ENCODE assay signal across 12 cellular contexts in genomic region chr20:40682104-40683045, GRCh38. TPM values are rescaled to one million over a fixed set of nuclear protein-coding genes. Genes with fewer than 3 reads are reported as not detected.
DNase-seq lines count a peak whose midpoint lies in the region; ATAC-seq lines count a peak whose summit lies in the region.
"Had no signal": no experiment of that assay in that cellular context is flagged by ENCODE, and none has a peak within 500 bp of the region (broad histone marks: within the 10 kb centered on the region; RNA-seq: fewer than 3 reads in every experiment).

No MANE protein-coding gene starts in this region.

- POLR2A ChIA-PET in CD4-positive, alpha-beta memory T cell (lab: Charles Lee; ENCODE audit: partially characterized antibody): no interaction called here

- H3K4me3 ChIP-seq in skeletal muscle cell (ENCODE audit: low read depth, low read length): peak overlapping the region; percentile 20
- H3K4me3 ChIP-seq in CD4-positive, alpha-beta memory T cell (ENCODE audit: low read length in 2 of 2): no peak overlapping the region

- intact Hi-C loops in CD4-positive, alpha-beta memory T cell (cut with micrococcal nuclease): no loop called here

- H3K27me3 ChIP-seq in CD4-positive, alpha-beta memory T cell (ENCODE audit: insufficient read depth, low read length): peaks cover 20% of the 10 kb centered on the region

- no peaks in the 10 kb centered on the region for H3K9me3 Mint-ChIP-seq in effector memory CD8-positive, alpha-beta T cell
- no peaks in the 10 kb centered on the region for H3K9me3 Mint-ChIP-seq in activated naive CD4-positive, alpha-beta T cell treated with anti-CD3 and anti-CD28 coated beads, Interleukin-2, amount 10 ng/mL, durations not matched to agents 7 days and 5 days
- H3K9me3 Mint-ChIP-seq in CD4-positive, alpha-beta memory T cell: peaks cover 0 to 1% (median 0%) of the 10 kb centered on the region in 8 donors

- no peak for ATAC-seq in effector memory CD8-positive, alpha-beta T cell (replicated peaks)
- ATAC-seq in GM21526 (IDR thresholded peaks at IDR 0.05; ENCODE audit: low FRiP score, unreplicated experiment): no peak

- no peaks in the 10 kb centered on the region for H3K9me3 ChIP-seq in CD4-positive, alpha-beta memory T cell (ENCODE audit: control insufficient read depth in 1 of 2, low read length in 2 of 2)
- H3K9me3 ChIP-seq: Caco-2 had no signal

- peaks cover 56 to 100% of the 10 kb centered on the region in 2 donors for H3K27me3 Mint-ChIP-seq in effector memory CD8-positive, alpha-beta T cell
- H3K27me3 Mint-ChIP-seq in activated naive CD4-positive, alpha-beta T cell treated with anti-CD3 and anti-CD28 coated beads, Interleukin-2, amount 10 ng/mL, durations not matched to agents 7 days and 5 days: peaks cover 79% of the 10 kb centered on the region
- H3K27me3 Mint-ChIP-seq in CD4-positive, alpha-beta memory T cell: peaks cover 45 to 58% of the 10 kb centered on the region in 2 donors

- H3K27ac ChIP-seq in CD4-positive, alpha-beta memory T cell (ENCODE audit: low read depth, low read length): no peak overlapping the region
- H3K27ac ChIP-seq: foreskin keratinocyte had no signal

- H3K4me3 Mint-ChIP-seq in effector memory CD8-positive, alpha-beta T cell: peak overlapping the region; percentile 9 to 75
- no peak overlapping the region for H3K4me3 Mint-ChIP-seq in activated naive CD4-positive, alpha-beta T cell treated with anti-CD3 and anti-CD28 coated beads, Interleukin-2, amount 10 ng/mL, durations not matched to agents 7 days and 5 days
- H3K4me3 Mint-ChIP-seq in CD4-positive, alpha-beta memory T cell: peak overlapping the region in 1 of 8 donors; percentile 54

- no peaks in the 10 kb centered on the region for H3K36me3 ChIP-seq in CD4-positive, alpha-beta memory T cell (ENCODE audit: insufficient read depth, low read length)

- H3K4me1 Mint-ChIP-seq in effector memory CD8-positive, alpha-beta T cell (ENCODE audit: low read depth in 2 of 2): peaks cover 4 to 10% of the 10 kb centered on the region in 2 donors
- H3K4me1 Mint-ChIP-seq in activated naive CD4-positive, alpha-beta T cell treated with anti-CD3 and anti-CD28 coated beads, Interleukin-2, amount 10 ng/mL, durations not matched to agents 7 days and 5 days: no peaks in the 10 kb centered on the region
- H3K4me1 Mint-ChIP-seq in CD4-positive, alpha-beta memory T cell: peaks cover 0 to 22% (median 3%) of the 10 kb centered on the region in 4 donors

- H3K36me3 Mint-ChIP-seq in effector memory CD8-positive, alpha-beta T cell (ENCODE audit: insufficient read depth): peaks cover 5% of the 10 kb centered on the region
- H3K36me3 Mint-ChIP-seq in activated naive CD4-positive, alpha-beta T cell treated with anti-CD3 and anti-CD28 coated beads, Interleukin-2, amount 10 ng/mL, durations not matched to agents 7 days and 5 days: no peaks in the 10 kb centered on the region
- no peaks in the 10 kb centered on the region for H3K36me3 Mint-ChIP-seq in CD4-positive, alpha-beta memory T cell

- H3K27ac Mint-ChIP-seq in effector memory CD8-positive, alpha-beta T cell: no peak overlapping the region
- no peak overlapping the region for H3K27ac Mint-ChIP-seq in activated naive CD4-positive, alpha-beta T cell treated with anti-CD3 and anti-CD28 coated beads, Interleukin-2, amount 10 ng/mL, durations not matched to agents 7 days and 5 days
- H3K27ac Mint-ChIP-seq in CD4-positive, alpha-beta memory T cell: no peak overlapping the region

- H3K4me1 ChIP-seq in CD4-positive, alpha-beta memory T cell (ENCODE audit: insufficient read depth, low read length): no peaks in the 10 kb centered on the region
- H3K4me1 ChIP-seq: foreskin keratinocyte had no signal

- CTCF ChIA-PET in activated naive CD4-positive, alpha-beta T cell treated with anti-CD3 and anti-CD28 coated beads, Interleukin-2, amount 10 ng/mL, durations not matched to agents 7 days and 5 days (lab: Charles Lee): no interaction called here
- CTCF ChIA-PET in CD4-positive, alpha-beta memory T cell (lab: Charles Lee; ENCODE audit: partially characterized antibody): no interaction called here

- DNase-seq in HuH-7.5 (ENCODE audit: low spot score) (peak; percentile 85), left kidney (ENCODE audit: low read depth, low spot score) (peak; percentile 41), skeletal muscle cell (ENCODE audit: low read depth) (no peak)
- DNase-seq in effector memory CD8-positive, alpha-beta T cell: no peak
- no peak for DNase-seq in activated CD4-positive, alpha-beta T cell treated with anti-CD3 and anti-CD28 coated beads, Interleukin-2, amount 50 U/mL, for 48 hours
- no peak for DNase-seq in activated naive CD4-positive, alpha-beta T cell treated with anti-CD3 and anti-CD28 coated beads, Interleukin-2, amount 10 ng/mL, durations not matched to agents 7 days and 5 days
- DNase-seq in CD4-positive, alpha-beta memory T cell: no peak
- DNase-seq: activated naive CD4-positive, alpha-beta T cell; NCI-H748 treated with DMSO at 0.1 percent for 48 hours had no signal

RNA-seq across cellular contexts. Expression of gene MAFB, which starts 6.7 kb away (rescaled TPM):
- total RNA-seq in CD4-positive, alpha-beta memory T cell: 1 to 10 TPM; 2.2 to 2.6 TPM
- polyA plus RNA-seq in CD4-positive, alpha-beta memory T cell: under 1 TPM in 1 of 2 donors, not detected in 1; 0.07 TPM

Comparison
In these comparisons a context has a peak if more than half of its experiments do, and no peak if none do; other contexts are left out.
1. DNase-seq: peak in HuH-7.5 (single experiment) and left kidney (single experiment); none in effector memory CD8-positive, alpha-beta T cell (0 of 3), skeletal muscle cell (single experiment), activated CD4-positive, alpha-beta T cell treated with anti-CD3 and anti-CD28 coated beads, Interleukin-2, amount 50 U/mL, for 48 hours (0 of 2), activated naive CD4-positive, alpha-beta T cell treated with anti-CD3 and anti-CD28 coated beads, Interleukin-2, amount 10 ng/mL, durations not matched to agents 7 days and 5 days (single experiment) and CD4-positive, alpha-beta memory T cell (0 of 5).